ENCODE assay signal across 26 cellular contexts in the genomic region with DNA sequence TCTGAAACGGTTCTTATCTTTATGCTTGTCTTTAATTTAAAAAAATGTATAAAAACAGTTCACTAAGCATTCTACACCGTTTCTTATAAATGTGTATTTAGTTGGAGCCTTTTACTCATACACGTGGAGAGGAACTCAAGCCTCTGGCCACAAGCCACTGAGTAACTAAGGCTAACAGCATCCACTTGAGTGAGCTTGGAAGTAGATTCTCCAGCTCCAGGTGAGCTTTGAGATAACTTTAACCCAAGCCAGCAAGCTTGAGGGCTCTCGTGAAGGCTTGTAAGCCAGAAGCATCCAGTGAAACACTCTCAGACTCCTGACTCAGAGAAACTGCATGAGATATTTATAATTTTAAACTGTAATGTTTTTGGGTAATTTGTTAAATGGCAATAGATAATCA.
"Had no signal": no experiment of that assay in that cellular context is flagged by ENCODE, and none has a peak within 500 bp of the region (broad histone marks: within the 10 kb centered on the region; RNA-seq: fewer than 3 reads in every experiment).

No MANE protein-coding gene starts in this region.

- H3K36me3 ChIP-seq: MG63 had no signal

- H3K27me3 ChIP-seq: MG63 had no signal

- H3K4me3 ChIP-seq: MG63 had no signal

- H3K27ac ChIP-seq: RWPE1 had no signal

- DNase-seq: IMR-90; Karpas-422; KG1; MG63; NCI-H1092; NCI-H1105 treated with DMSO at 0.1 percent for 48 hours; NCI-H1417 treated with DMSO at 0.1 percent for 48 hours; NCI-H146; NCI-H1694 treated with DMSO at 0.1 percent for 48 hours; NCI-H1930; NCI-H2081; NCI-H2107; NCI-H2171 treated with DMSO at 0.1 percent for 48 hours; NCI-H345; NCI-H446 treated with DMSO at 0.1 percent for 48 hours; NCI-H524; NCI-H526 treated with DMSO at 0.1 percent for 48 hours; NCI-H748 treated with DMSO at 0.1 percent for 48 hours; NK-92 treated with Interleukin-12 subunit alpha and Interleukin-12 subunit beta, amount 100 ng/mL, for 24 hours; PC-3; SHP77; SK-N-SH; SW 1271 had no signal

- ATAC-seq: HepG2, Panc1, PC-3 had no signal

- H3K9me3 ChIP-seq: MG63, SK-N-SH had no signal
